ENCODE assay signal across 15 cellular contexts in the genomic region with DNA sequence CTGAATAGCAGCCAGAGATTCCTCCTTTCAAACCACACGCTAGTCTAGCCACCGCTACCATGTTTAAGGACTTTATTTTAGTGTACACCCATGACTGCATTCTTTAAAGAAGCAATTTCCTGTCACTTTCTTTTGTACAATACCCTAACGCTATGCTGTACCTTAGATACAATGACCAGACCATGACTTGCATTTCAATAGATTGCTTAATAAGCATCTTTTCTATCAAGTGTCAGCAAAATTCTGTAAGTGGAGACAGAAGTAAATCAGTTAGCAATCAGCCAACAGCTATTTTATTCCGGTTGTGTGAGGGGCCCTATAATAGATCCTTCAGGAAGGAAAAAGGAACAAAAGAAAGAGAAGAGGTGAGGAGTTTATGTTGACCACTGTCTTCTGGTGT. TPM values are rescaled to one million over a fixed set of nuclear protein-coding genes. Genes with fewer than 3 reads are reported as not detected.
"Had no signal": no experiment of that assay in that cellular context is flagged by ENCODE, and none has a peak within 500 bp of the region (broad histone marks: within the 10 kb centered on the region; RNA-seq: fewer than 3 reads in every experiment).

No MANE protein-coding gene starts in this region.

- H3K4me1 ChIP-seq: colonic mucosa, testis had no signal

- H3K27ac ChIP-seq: colonic mucosa, epithelial cell of prostate, testis, VCaP had no signal

- DNase-seq: activated CD4-positive, alpha-beta T cell treated with anti-CD3 and anti-CD28 coated beads for 4 hours; activated CD8-positive, alpha-beta memory T cell treated with anti-CD3 and anti-CD28 coated beads, Interleukin-2, amount 50 U/mL, for 48 hours; activated CD8-positive, alpha-beta T cell treated with anti-CD3 and anti-CD28 coated beads, Interleukin-2, amount 10 ng/mL, durations not matched to agents 7 days and 5 days; activated naive CD4-positive, alpha-beta T cell treated with anti-CD3 and anti-CD28 coated beads, Interleukin-2, amount 50 U/mL, for 16 hours; caudate nucleus; colonic mucosa; effector CD8-positive, alpha-beta T cell; kidney; left ventricle myocardium superior; stimulated activated CD4-positive, alpha-beta T cell treated with anti-CD3 and anti-CD28 coated beads, Interleukin-4, amount 100 ng/mL, for 4 hours; stimulated activated naive CD8-positive, alpha-beta T cell treated with anti-CD3 and anti-CD28 coated beads, Interleukin-15, amount 100 ng/mL, for 72 hours; testis had no signal

- H3K36me3 ChIP-seq: colonic mucosa had no signal

- FAIRE-seq: kidney, urothelium cell line had no signal

- ATAC-seq: activated CD8-positive, alpha-beta T cell treated with anti-CD3 and anti-CD28 coated beads, Interleukin-2, amount 10 ng/mL, durations not matched to agents 7 days and 5 days; left ventricle myocardium superior; stimulated activated naive CD8-positive, alpha-beta T cell treated with anti-CD3 and anti-CD28 coated beads, Interleukin-15, amount 100 ng/mL, for 72 hours had no signal

- H3K9me3 ChIP-seq: colonic mucosa, testis had no signal

- H3K27me3 ChIP-seq: colonic mucosa, testis had no signal

- H3K4me3 ChIP-seq: colonic mucosa, testis had no signal

RNA-seq across cellular contexts. Expression of a gene that starts 34.9 kb away (rescaled TPM):
- total RNA-seq: activated CD8-positive, alpha-beta T cell treated with anti-CD3 and anti-CD28 coated beads, Interleukin-2, amount 10 ng/mL, durations not matched to agents 7 days and 5 days had no signal
